11 cellular contexts compared by ENCODE assay signal in the genomic region with DNA sequence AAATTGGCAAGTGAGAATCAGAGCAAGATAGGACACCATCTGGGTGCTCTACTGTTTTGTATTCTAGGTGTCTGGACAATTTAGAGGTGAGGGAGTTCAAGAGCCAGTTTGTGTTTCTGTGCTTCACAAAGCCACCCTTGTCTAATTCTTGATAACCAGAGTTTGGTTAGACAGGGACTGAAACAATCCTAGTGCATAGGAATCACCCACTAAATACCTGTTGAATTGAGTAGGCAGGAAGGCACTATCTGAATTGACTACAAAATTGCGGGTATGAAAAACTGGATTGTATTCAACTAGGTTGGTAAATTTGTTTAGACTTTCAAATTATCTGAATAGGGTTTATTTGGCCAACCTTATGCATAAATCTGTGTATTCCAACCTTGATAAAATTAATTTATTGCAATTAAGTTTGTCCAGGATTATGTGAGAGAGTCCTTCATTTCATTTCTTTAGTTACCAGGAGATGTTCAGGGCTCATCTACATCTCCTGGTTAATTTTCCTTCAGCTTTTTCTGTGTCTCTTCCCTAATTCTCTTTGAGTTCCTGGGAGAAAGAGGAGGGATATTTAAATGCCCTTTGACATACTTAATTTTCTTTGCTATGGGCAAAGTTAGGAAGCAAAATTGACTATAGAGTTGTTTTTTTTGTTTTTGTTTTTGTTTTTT. TPM values are rescaled to one million over a fixed set of nuclear protein-coding genes. Genes with fewer than 3 reads are reported as not detected.
DNase-seq lines count a peak whose midpoint lies in the region; ATAC-seq and TF ChIP-seq lines count a peak whose summit lies in the region.
"Had no signal": no experiment of that assay in that cellular context is flagged by ENCODE, and none has a peak within 500 bp of the region (broad histone marks: within the 10 kb centered on the region; RNA-seq: fewer than 3 reads in every experiment).

No MANE protein-coding gene starts in this region.

- H3K36me3 ChIP-seq in HCT116 (ENCODE audit: control insufficient read depth in 1 of 2, insufficient read depth in 2 of 2, low read length in 2 of 2) (peaks cover 7 to 24% of the 10 kb centered on the region in 2 experiments; a peak in 3 of 4 replicates), iPS-18a (ENCODE audit: control insufficient read depth, low read depth, low read length) (peaks cover 27% of the 10 kb centered on the region)

- no peak for TF ChIP-seq POLR2A in HCT116 (IDR thresholded peaks at IDR 0.05; ENCODE audit: borderline replicate concordance, extremely low read depth, insufficient read depth, insufficient read length)

- no peak for TF ChIP-seq CTCF in AG09309 (IDR thresholded peaks at IDR 0.05; ENCODE audit: control insufficient read depth, insufficient read depth, low read depth, low read length, missing control alignments)
- no peak for TF ChIP-seq CTCF in HCT116 (IDR thresholded peaks at IDR 0.05 in 2 of 3, conservative IDR thresholded peaks at IDR 0.05 in 1 of 3; ENCODE audit: borderline replicate concordance in 1 of 3, insufficient read depth in 1 of 3, low read depth in 2 of 3, low read length in 2 of 3)
- no peak for TF ChIP-seq CTCF in VCaP (conservative IDR thresholded peaks at IDR 0.05)
- TF ChIP-seq CTCF in GM10248 (IDR thresholded peaks at IDR 0.05; ENCODE audit: control extremely low read depth, extremely low read depth, low read depth, missing control alignments) = no peak

- no peaks in the 10 kb centered on the region for H4K20me1 ChIP-seq in HCT116 (ENCODE audit: insufficient read depth)

- H3K9me2 ChIP-seq in HCT116 (ENCODE audit: insufficient read depth) = no peaks in the 10 kb centered on the region

- H3K4me3 ChIP-seq in AG09309 (ENCODE audit: control insufficient read depth, low read depth, low read length) = peak overlapping the region; percentile 67
- peak overlapping the region; percentile 74 to 86 for H3K4me3 ChIP-seq in HCT116 (replicated peaks in 1 of 2; ENCODE audit: low read depth in 1 of 2, low read length in 2 of 2)
- H3K4me3 ChIP-seq in iPS-18a (ENCODE audit: low read length) = peak overlapping the region; percentile 98

- no TSS peak for BruUV-seq in HCT116 (replicated peaks; lab: Mats Ljungman, UMichigan)

- intact Hi-C loops in HCT116 (cut with micrococcal nuclease) = no loop called here

- H3K27me3 ChIP-seq in HCT116 (ENCODE audit: insufficient read depth, low read length) (no peaks in the 10 kb centered on the region), iPS-18a (ENCODE audit: control insufficient read depth, insufficient read depth, low read length) (no peaks in the 10 kb centered on the region)

- no peaks in the 10 kb centered on the region for H3K9me3 ChIP-seq in HCT116 (ENCODE audit: control insufficient read depth in 1 of 2, insufficient read depth in 1 of 2, low read depth in 1 of 2, low read length in 2 of 2)
- H3K9me3 ChIP-seq in iPS-18a (ENCODE audit: control insufficient read depth, low read depth, low read length) = no peaks in the 10 kb centered on the region

- RAD21 ChIA-PET in HCT116 (lab: Charles Lee; ENCODE audit: low non-redundant PET in 1 of 2, low total read pairs in 2 of 2, uncharacterized antibody in 2 of 2, unreplicated experiment in 2 of 2) = no interaction called here

- no peak for ATAC-seq in HCT116
- ATAC-seq: left lobe of liver had no signal

- H3K9ac ChIP-seq in HCT116 (ENCODE audit: low read length) (peak overlapping the region; percentile 90), iPS-18a (ENCODE audit: low read length) (peak overlapping the region; percentile 90)

- H3K4me1 ChIP-seq in HCT116 (ENCODE audit: control insufficient read depth in 1 of 2, insufficient read depth in 2 of 2, low read length in 2 of 2) = peaks cover 13 to 28% of the 10 kb centered on the region in 2 experiments; a peak in 3 of 4 replicates
- H3K4me1 ChIP-seq in iPS-18a (ENCODE audit: control insufficient read depth, low read depth, low read length) = peaks cover 10% of the 10 kb centered on the region

- H2AFZ ChIP-seq in HCT116 (ENCODE audit: low read depth, low read length, poor library complexity, severe bottlenecking) = no peak overlapping the region

- peak overlapping the region; percentile 90 for H3K4me2 ChIP-seq in HCT116 (ENCODE audit: low read length)

- CTCF ChIA-PET in HCT116 (lab: Charles Lee) (interaction anchor here (1.1 to 1.2 kb wide), 2 partner anchors 16 to 17 kb away, joined by 3 to 4 read pairs; no protein-coding TSS in a partner anchor), GM10248 (lab: Yijun Ruan, JAX) (interaction anchor here (1.2 to 9.5 kb wide), 2 partner anchors 17 to 79 kb away, joined by 6 to 95 read pairs; partner anchors contain the start of gene BCL2L1)

- H3K79me2 ChIP-seq in HCT116 (ENCODE audit: insufficient read depth, low read length) = peaks cover 77% of the 10 kb centered on the region

- DNase-seq in AG09309 (ENCODE audit: low read depth) (no peak), HCT116 (ENCODE audit: low read depth, low spot score) (no peak), GM10248 (ENCODE audit: extremely low spot score) (no peak), T1000 (lab: John Stamatoyannopoulos, UW) (no peak)
- DNase-seq in stimulated activated CD4-positive, alpha-beta T cell treated with anti-CD3 and anti-CD28 coated beads, Interleukin-2, amount 100 ng/mL, for 24 hours = no peak
- no peak for DNase-seq in activated naive CD4-positive, alpha-beta T cell (lab: John Stamatoyannopoulos, UW)
- DNase-seq: CD4-positive, alpha-beta T cell; NCI-H1417 treated with DMSO at 0.1 percent for 48 hours had no signal

- TF ChIP-seq RAD21 in HCT116 (IDR thresholded peaks at IDR 0.05; ENCODE audit: low read depth) = no peak

- POLR2A ChIA-PET in HCT116 (lab: Charles Lee) (no interaction called here), GM10248 (lab: Yijun Ruan, JAX) (no interaction called here)

- peak overlapping the region; percentile 85 for H3K27ac ChIP-seq in HCT116 (ENCODE audit: low read depth, low read length)
- H3K27ac ChIP-seq in VCaP = peak overlapping the region; percentile 93
- no peak overlapping the region for H3K27ac ChIP-seq in iPS-18a (ENCODE audit: low read length)

TF ChIP-seq in HCT116, 20 proteins besides CTCF, POLR2A, EP300 and RAD21:
- TF ChIP-seq, protein P1, sequence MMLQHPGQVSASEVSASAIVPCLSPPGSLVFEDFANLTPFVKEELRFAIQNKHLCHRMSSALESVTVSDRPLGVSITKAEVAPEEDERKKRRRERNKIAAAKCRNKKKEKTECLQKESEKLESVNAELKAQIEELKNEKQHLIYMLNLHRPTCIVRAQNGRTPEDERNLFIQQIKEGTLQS (IDR thresholded peaks at IDR 0.05) = no peak
- no peak for TF ChIP-seq SIN3A (IDR thresholded peaks at IDR 0.05; ENCODE audit: low read depth)
- no peak for TF ChIP-seq FOSL1 (IDR thresholded peaks at IDR 0.05; ENCODE audit: low read depth)
- no peak for TF ChIP-seq CBX3 (IDR thresholded peaks at IDR 0.05; ENCODE audit: low read depth)
- TF ChIP-seq SP1 (IDR thresholded peaks at IDR 0.05; ENCODE audit: low read depth) = no peak
- TF ChIP-seq EZH2phosphoT487 (IDR thresholded peaks at IDR 0.05; ENCODE audit: borderline replicate concordance) = no peak
- no peak for TF ChIP-seq EGR1 (IDR thresholded peaks at IDR 0.05; ENCODE audit: low read depth)
- TF ChIP-seq ELF1 (IDR thresholded peaks at IDR 0.05; ENCODE audit: borderline replicate concordance, low read depth) = no peak
- no peak for TF ChIP-seq ZFX (IDR thresholded peaks at IDR 0.05)
- TF ChIP-seq ZNF274 (IDR thresholded peaks at IDR 0.05; ENCODE audit: low read depth, low read length) = no peak
- TF ChIP-seq JUND (IDR thresholded peaks at IDR 0.05) = no peak

RNA-seq across cellular contexts. Expression of gene TPX2, which starts 1.7 kb away (rescaled TPM):
- 163 TPM for total RNA-seq in HCT116 (2021; ENCODE audit: unreplicated experiment)
- polyA plus RNA-seq in HCT116 (2012) = 94.9 and 129 TPM in 2 replicates

RNA-seq across cellular contexts. Expression of gene BCL2L1, which starts 18.1 kb away (rescaled TPM):
- 226 TPM for total RNA-seq in HCT116 (2021; ENCODE audit: unreplicated experiment)
- 186 and 209 TPM in 2 replicates for polyA plus RNA-seq in HCT116 (2012)
